In the genomic region with DNA sequence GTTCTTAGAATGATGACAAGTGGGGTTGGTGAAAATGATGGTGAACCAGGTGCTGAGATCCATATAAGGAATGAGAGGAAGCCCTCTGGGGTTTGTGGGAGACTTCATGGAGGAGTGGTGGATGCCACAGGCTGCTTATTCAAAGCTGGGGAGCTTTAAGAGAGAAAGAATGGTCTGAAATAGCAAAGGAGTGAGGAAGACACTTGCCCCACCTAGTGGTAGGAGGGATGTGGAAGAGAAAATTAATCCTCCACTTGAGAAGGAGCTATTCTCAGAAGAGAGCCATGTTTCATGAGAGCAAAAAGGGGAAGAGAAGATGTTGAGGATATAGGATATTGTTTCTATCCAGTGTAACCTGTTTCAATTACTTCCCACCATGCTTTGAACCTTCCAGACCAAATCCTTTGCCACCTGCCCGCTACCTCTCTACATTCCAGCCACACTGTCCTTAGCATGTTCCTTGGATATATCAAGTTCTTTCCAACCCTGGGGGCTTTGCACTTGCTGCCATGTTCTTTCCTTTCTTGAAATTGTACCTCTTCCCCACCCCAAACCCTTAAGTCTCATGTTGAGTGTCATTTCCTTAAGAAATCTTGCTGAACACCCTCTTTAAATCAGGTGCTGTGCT, we compare ENCODE assay signal across 9 cellular contexts. TPM values are rescaled to one million over a fixed set of nuclear protein-coding genes. Genes with fewer than 3 reads are reported as not detected.
DNase-seq lines count a peak whose midpoint lies in the region; ATAC-seq and TF ChIP-seq lines count a peak whose summit lies in the region.
"Had no signal": no experiment of that assay in that cellular context is flagged by ENCODE, and none has a peak within 500 bp of the region (broad histone marks: within the 10 kb centered on the region; RNA-seq: fewer than 3 reads in every experiment).

No MANE protein-coding gene starts in this region.

- H3K4me3 Mint-ChIP-seq in brain: no peak overlapping the region
- H3K4me3 Mint-ChIP-seq: CD8-positive, alpha-beta memory T cell had no signal

- H3K36me3 ChIP-seq in HEK293 (ENCODE audit: control insufficient read depth in 2 of 2, insufficient read depth in 1 of 2, low read length in 2 of 2) (no peaks in the 10 kb centered on the region), lower lobe of right lung (no peaks in the 10 kb centered on the region)

- H3K4me3 ChIP-seq in HEK293 (ENCODE audit: low read depth, low read length) (no peak overlapping the region), lower lobe of right lung (no peak overlapping the region)

- no peaks in the 10 kb centered on the region for H3K9me3 ChIP-seq in HEK293 (ENCODE audit: control insufficient read depth, insufficient read depth, low read depth, low read length)
- H3K9me3 ChIP-seq in lower lobe of right lung: no peaks in the 10 kb centered on the region

- no peaks in the 10 kb centered on the region for H3K36me3 Mint-ChIP-seq in brain
- H3K36me3 Mint-ChIP-seq: CD8-positive, alpha-beta memory T cell had no signal

- intact Hi-C loops in lower lobe of right lung (cut with DNase I): loop anchor here (10.0 kb wide), 1 partner anchor 314 kb away; a partner anchor contains a TSS

- POLR2A ChIA-PET in HEK293 (lab: Yijun Ruan, JAX): interaction anchor here (0.7 to 1.1 kb wide), 3 partner anchors 52 to 546 kb away, joined by 3 read pairs; no protein-coding TSS in a partner anchor

- ATAC-seq in lower lobe of right lung: peak; percentile 17 to 26

- peaks cover 8% of the 10 kb centered on the region for H3K4me1 Mint-ChIP-seq in brain

- TF ChIP-seq CTCF in HEK293 (tag by site-specific recombination; IDR thresholded peaks at IDR 0.05) (peak; percentile 54; the same call in 1 of the 2 replicates), brain (conservative IDR thresholded peaks at IDR 0.05) (peak; percentile 52 to 68), lower lobe of right lung (IDR thresholded peaks at IDR 0.05) (peak; percentile 55)

- DNase-seq in NCI-H345 (lab: John Stamatoyannopoulos, UW): peak; percentile 38
- DNase-seq in NCI-H345 treated with DMSO at 0.1 percent for 48 hours (lab: John Stamatoyannopoulos, UW; ENCODE audit: unreplicated experiment): no peak
- peak; percentile 56 for DNase-seq in NCI-H69 (lab: John Stamatoyannopoulos, UW)
- DNase-seq in lower lobe of right lung: no peak
- DNase-seq in HuH-7.5 (ENCODE audit: low spot score): no peak
- DNase-seq in central memory CD4-positive, alpha-beta T cell: no peak

- no peak overlapping the region for H3K27ac Mint-ChIP-seq in brain

- H3K4me1 ChIP-seq in HEK293 (ENCODE audit: control insufficient read depth, insufficient read depth, low read length) (no peaks in the 10 kb centered on the region), lower lobe of right lung (peaks cover 9% of the 10 kb centered on the region)

- H3K27me3 Mint-ChIP-seq in brain: no peaks in the 10 kb centered on the region

- no peaks in the 10 kb centered on the region for H3K27me3 ChIP-seq in lower lobe of right lung (ENCODE audit: low read depth)

- no peaks in the 10 kb centered on the region for H3K9me3 Mint-ChIP-seq in brain
- H3K9me3 Mint-ChIP-seq: CD8-positive, alpha-beta memory T cell had no signal

- CTCF ChIA-PET in HEK293 (lab: Yijun Ruan, JAX): interaction anchor here (0.6 to 5.3 kb wide), 55 partner anchors 8 to 1139 kb away, joined by 3 to 79 read pairs (median 4); a partner anchor contains a TSS

- H3K27ac ChIP-seq in HEK293 (ENCODE audit: extremely low read depth, low read depth, low read length) (no peak overlapping the region), lower lobe of right lung (no peak overlapping the region)

TF ChIP-seq in HEK293, 187 proteins besides CTCF, POLR2A, EP300 and RAD21:
- TF ChIP-seq ZNF664 (tag by site-specific recombination; IDR thresholded peaks at IDR 0.05): no peak
- peak; percentile 76 for TF ChIP-seq ZNF654 (tag by site-specific recombination; IDR thresholded peaks at IDR 0.05; ENCODE audit: low read depth)

RNA-seq across cellular contexts. Expression of a gene that starts 19.6 kb away (rescaled TPM):
- polyA plus RNA-seq in brain (ENCODE audit: insufficient read depth, low read depth, low replicate concordance): not detected
- not detected for total RNA-seq in lower lobe of right lung
- total RNA-seq: CD8-positive, alpha-beta memory T cell had no signal
- polyA plus RNA-seq: CD8-positive, alpha-beta memory T cell had no signal

Comparison
In these comparisons a context has a peak if more than half of its experiments do, and no peak if none do; other contexts are left out.
1. DNase-seq: peak in NCI-H345 (single experiment) and NCI-H69 (single experiment); none in NCI-H345 treated with DMSO at 0.1 percent for 48 hours (single experiment), lower lobe of right lung (single experiment), HuH-7.5 (single experiment) and central memory CD4-positive, alpha-beta T cell (single experiment).
2. Peak in every context shown above with its lines, with median percentiles within 50 percentile points of each other: CTCF ChIP-seq.